Comparison of ENCODE assay signal across 2 cellular contexts in genomic region chr4:112127048-112127637, GRCh38.
TF ChIP-seq lines count a peak whose summit lies in the region.

No MANE protein-coding gene starts in this region.

TF ChIP-seq in HCT116, 20 proteins besides CTCF, POLR2A, EP300 and RAD21:
- TF ChIP-seq EZH2phosphoT487 (IDR thresholded peaks at IDR 0.05; ENCODE audit: borderline replicate concordance) (no peak), SP1 (IDR thresholded peaks at IDR 0.05; ENCODE audit: low read depth) (no peak), REST (IDR thresholded peaks at IDR 0.05; ENCODE audit: low read depth) (no peak), EZH2 (IDR thresholded peaks at IDR 0.05) (no peak), ZNF274 (IDR thresholded peaks at IDR 0.05; ENCODE audit: low read depth, low read length) (no peak), FOSL1 (IDR thresholded peaks at IDR 0.05; ENCODE audit: low read depth) (no peak), SRF (IDR thresholded peaks at IDR 0.05; ENCODE audit: low read depth) (no peak), ELF1 (IDR thresholded peaks at IDR 0.05; ENCODE audit: borderline replicate concordance, low read depth) (no peak), CBX3 (IDR thresholded peaks at IDR 0.05; ENCODE audit: low read depth) (no peak), JUND (IDR thresholded peaks at IDR 0.05) (no peak), CEBPB (IDR thresholded peaks at IDR 0.05; ENCODE audit: low read depth) (no peak), SIN3A (IDR thresholded peaks at IDR 0.05; ENCODE audit: low read depth) (no peak), ZBTB33 (IDR thresholded peaks at IDR 0.05; ENCODE audit: extremely low read depth, insufficient replicate concordance, low read length) (no peak), YY1 (IDR thresholded peaks at IDR 0.05; ENCODE audit: extremely low read depth, insufficient replicate concordance, low read depth, low read length) (no peak)
- TF ChIP-seq, protein P1, sequence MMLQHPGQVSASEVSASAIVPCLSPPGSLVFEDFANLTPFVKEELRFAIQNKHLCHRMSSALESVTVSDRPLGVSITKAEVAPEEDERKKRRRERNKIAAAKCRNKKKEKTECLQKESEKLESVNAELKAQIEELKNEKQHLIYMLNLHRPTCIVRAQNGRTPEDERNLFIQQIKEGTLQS (IDR thresholded peaks at IDR 0.05) = no peak

TF ChIP-seq in endothelial cell of umbilical vein, 7 proteins besides CTCF, POLR2A, EP300 and RAD21:
- TF ChIP-seq JUN (IDR thresholded peaks at IDR 0.05; ENCODE audit: borderline replicate concordance, insufficient read depth, insufficient read length, low read depth) = no peak
- no peak for TF ChIP-seq GATA2 (IDR thresholded peaks at IDR 0.05; ENCODE audit: insufficient read depth, insufficient read length, low read depth, low read length)
